In genomic region chr3:69160107-69160506, GRCh38 we compare ENCODE assay signal across 25 cellular contexts. TPM values are rescaled to one million over a fixed set of nuclear protein-coding genes. Genes with fewer than 3 reads are reported as not detected.
"Had no signal": no experiment of that assay in that cellular context is flagged by ENCODE, and none has a peak within 500 bp of the region (broad histone marks: within the 10 kb centered on the region; RNA-seq: fewer than 3 reads in every experiment).

No MANE protein-coding gene starts in this region.

- H3K4me3 Mint-ChIP-seq: activated CD4-positive, alpha-beta T cell treated with anti-CD3 and anti-CD28 coated beads, Interleukin-2, amount 10 ng/mL, durations not matched to agents 7 days and 5 days; activated T-cell treated with anti-CD3 and anti-CD28 coated beads, Interleukin-2, amount 50 U/mL, for 4 hours; brain; central memory CD8-positive, alpha-beta T cell; T-helper 1 cell treated with Interleukin-12 subunit alpha and Interleukin-12 subunit beta and Interleukin-4 antibody, amounts not matched to agents 30 μg/mL and 1 μg/mL, for 36 hours; WTC11 had no signal

- DNase-seq: activated CD4-positive, alpha-beta memory T cell treated with anti-CD3 and anti-CD28 coated beads for 36 hours; activated CD4-positive, alpha-beta T cell treated with anti-CD3 and anti-CD28 coated beads, Interleukin-2, amount 10 ng/mL, durations not matched to agents 7 days and 5 days; activated CD4-positive, CD25-positive, alpha-beta regulatory T cell treated with anti-CD3 and anti-CD28 coated beads, Interleukin-2, amount 50 U/mL, for 72 hours; activated gamma-delta T cell treated with Interleukin-2 at 50 U/mL for 16 hours; activated naive CD4-positive, alpha-beta T cell treated with anti-CD3 and anti-CD28 coated beads, Interleukin-2, amount 50 U/mL, for 16 hours; activated T-cell treated with anti-CD3 and anti-CD28 coated beads, Interleukin-2, amount 50 U/mL, for 4 hours; amygdala; Karpas-422; MM.1S; NCI-H1105; NCI-H1436; NCI-H1694 treated with DMSO at 0.1 percent for 48 hours; NCI-H2081; NCI-H510A treated with DMSO at 0.1 percent for 48 hours; NCI-H69; NK-92 treated with Interleukin-12 subunit alpha and Interleukin-12 subunit beta, amount 100 ng/mL, for 24 hours; PC-3; SHP77 treated with DMSO at 0.1 percent for 48 hours had no signal

- H3K36me3 Mint-ChIP-seq: activated CD4-positive, alpha-beta memory T cell treated with anti-CD3 and anti-CD28 coated beads for 36 hours; brain; WTC11 had no signal

- ATAC-seq: K562, PC-3, WTC11 had no signal

- H3K27me3 Mint-ChIP-seq: activated CD4-positive, alpha-beta T cell treated with anti-CD3 and anti-CD28 coated beads, Interleukin-2, amount 10 ng/mL, durations not matched to agents 7 days and 5 days; brain had no signal

- H3K27ac Mint-ChIP-seq: activated CD4-positive, alpha-beta T cell treated with anti-CD3 and anti-CD28 coated beads, Interleukin-2, amount 10 ng/mL, durations not matched to agents 7 days and 5 days; activated T-helper 2 cell treated with anti-CD3 and anti-CD28 coated beads, Interferon-gamma antibody, Interleukin-2, Interleukin-4, amounts not matched to agents 10 μg/mL and 5 μg/mL and 100 μg/mL, durations not matched to agents 14 hours and 24 hours and 36 hours; T-helper 1 cell treated with Interleukin-12 subunit alpha and Interleukin-12 subunit beta and Interleukin-4 antibody, amounts not matched to agents 30 μg/mL and 1 μg/mL, for 36 hours; WTC11 had no signal

- H3K9me3 Mint-ChIP-seq: activated CD4-positive, alpha-beta memory T cell treated with anti-CD3 and anti-CD28 coated beads for 36 hours; activated CD4-positive, alpha-beta T cell treated with anti-CD3 and anti-CD28 coated beads, Interleukin-2, amount 10 ng/mL, durations not matched to agents 7 days and 5 days; activated T-cell treated with anti-CD3 and anti-CD28 coated beads, Interleukin-2, amount 50 U/mL, for 4 hours; activated T-helper 2 cell treated with anti-CD3 and anti-CD28 coated beads, Interferon-gamma antibody, Interleukin-2, Interleukin-4, amounts not matched to agents 10 μg/mL and 5 μg/mL and 100 μg/mL, durations not matched to agents 14 hours and 24 hours and 36 hours; brain; central memory CD8-positive, alpha-beta T cell; T-helper 1 cell treated with Interleukin-12 subunit alpha and Interleukin-12 subunit beta and Interleukin-4 antibody, amounts not matched to agents 30 μg/mL and 1 μg/mL, for 36 hours; WTC11 had no signal

- FAIRE-seq: astrocyte, K562 had no signal

RNA-seq across cellular contexts. Expression of gene LMOD3, which starts 37.7 kb away (rescaled TPM):
- total RNA-seq: activated CD4-positive, alpha-beta memory T cell treated with anti-CD3 and anti-CD28 coated beads for 36 hours; activated CD4-positive, alpha-beta T cell treated with anti-CD3 and anti-CD28 coated beads, Interleukin-2, amount 10 ng/mL, durations not matched to agents 7 days and 5 days; activated T-cell treated with anti-CD3 and anti-CD28 coated beads, Interleukin-2, amount 50 U/mL, for 4 hours; activated T-helper 2 cell treated with anti-CD3 and anti-CD28 coated beads, Interferon-gamma antibody, Interleukin-2, Interleukin-4, amounts not matched to agents 10 μg/mL and 5 μg/mL and 100 μg/mL, durations not matched to agents 14 hours and 24 hours and 36 hours; K562; PC-3; WTC11 had no signal
